In the genomic region with DNA sequence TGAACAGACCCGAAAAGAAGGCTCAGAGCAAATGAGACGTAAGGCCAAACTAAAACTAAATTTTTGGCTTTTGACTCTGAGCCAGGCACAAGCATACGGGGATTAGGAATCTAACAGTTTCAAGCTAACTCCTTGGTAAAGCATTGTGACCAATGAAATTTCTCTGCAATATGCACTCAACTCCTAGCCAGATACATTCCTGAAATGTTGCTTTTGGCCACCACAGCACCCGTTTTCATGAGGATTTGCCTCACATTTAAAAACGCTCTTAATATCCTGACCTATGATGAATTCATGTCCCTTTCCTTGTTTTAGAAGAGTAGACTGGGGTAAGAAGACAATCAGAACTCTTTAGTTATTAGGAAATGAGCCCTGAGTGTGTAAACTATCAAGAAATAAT, we compare ENCODE assay signal across 13 cellular contexts. TPM values are rescaled to one million over a fixed set of nuclear protein-coding genes. Genes with fewer than 3 reads are reported as not detected.
DNase-seq lines count a peak whose midpoint lies in the region; ATAC-seq and TF ChIP-seq lines count a peak whose summit lies in the region.
"Had no signal": no experiment of that assay in that cellular context is flagged by ENCODE, and none has a peak within 500 bp of the region (broad histone marks: within the 10 kb centered on the region; RNA-seq: fewer than 3 reads in every experiment).

No MANE protein-coding gene starts in this region.

- peak overlapping the region; percentile 36 to 49 for H3K27ac Mint-ChIP-seq in natural killer cell treated with Interleukin-12 subunit alpha and Interleukin-12 subunit beta and Interleukin-15 and Interleukin-18, amount 100 ng/mL, for 72 hours
- H3K27ac Mint-ChIP-seq in natural killer cell = no peak overlapping the region
- H3K27ac Mint-ChIP-seq: B cell; stimulated activated naive CD8-positive, alpha-beta T cell treated with anti-CD3 and anti-CD28 coated beads, Interleukin-15, Interleukin-2, amounts not matched to agents 100 ng/mL and 50 ng/mL, for 24 hours had no signal

- no peak overlapping the region for H3K4me3 Mint-ChIP-seq in natural killer cell treated with Interleukin-12 subunit alpha and Interleukin-12 subunit beta and Interleukin-15 and Interleukin-18, amount 100 ng/mL, for 72 hours
- H3K4me3 Mint-ChIP-seq in natural killer cell = no peak overlapping the region
- H3K4me3 Mint-ChIP-seq: B cell; neural crest cell; stimulated activated naive CD8-positive, alpha-beta T cell treated with anti-CD3 and anti-CD28 coated beads, Interleukin-15, Interleukin-2, amounts not matched to agents 100 ng/mL and 50 ng/mL, for 24 hours had no signal

- intact Hi-C loops in natural killer cell (cut with micrococcal nuclease) = no loop called here

- peaks cover 5% of the 10 kb centered on the region for H3K36me3 ChIP-seq in right atrium auricular region

- peaks cover 15 to 34% of the 10 kb centered on the region in 2 donors for H3K4me1 Mint-ChIP-seq in natural killer cell treated with Interleukin-12 subunit alpha and Interleukin-12 subunit beta and Interleukin-15 and Interleukin-18, amount 100 ng/mL, for 72 hours (ENCODE audit: low read depth in 2 of 2)
- H3K4me1 Mint-ChIP-seq in natural killer cell = peaks cover 26 to 38% of the 10 kb centered on the region in 2 donors

- H3K36me3 Mint-ChIP-seq in natural killer cell treated with Interleukin-12 subunit alpha and Interleukin-12 subunit beta and Interleukin-15 and Interleukin-18, amount 100 ng/mL, for 72 hours = no peaks in the 10 kb centered on the region
- no peaks in the 10 kb centered on the region for H3K36me3 Mint-ChIP-seq in natural killer cell

- TF ChIP-seq CTCF in natural killer cell (IDR thresholded peaks at IDR 0.05) = no peak
- TF ChIP-seq CTCF in right atrium auricular region (IDR thresholded peaks at IDR 0.05) = no peak

- H3K27ac ChIP-seq in right atrium auricular region = peak overlapping the region; percentile 6 to 45

- H3K27me3 Mint-ChIP-seq in natural killer cell treated with Interleukin-12 subunit alpha and Interleukin-12 subunit beta and Interleukin-15 and Interleukin-18, amount 100 ng/mL, for 72 hours = no peaks in the 10 kb centered on the region
- H3K27me3 Mint-ChIP-seq in natural killer cell (ENCODE audit: low read depth in 2 of 2) = no peaks in the 10 kb centered on the region
- H3K27me3 Mint-ChIP-seq: B cell; stimulated activated naive CD8-positive, alpha-beta T cell treated with anti-CD3 and anti-CD28 coated beads, Interleukin-15, Interleukin-2, amounts not matched to agents 100 ng/mL and 50 ng/mL, for 24 hours had no signal

- H3K27me3 ChIP-seq in right atrium auricular region = no peaks in the 10 kb centered on the region

- H3K9me3 ChIP-seq in right atrium auricular region = no peaks in the 10 kb centered on the region

- DNase-seq in natural killer cell treated with Interleukin-12 subunit alpha and Interleukin-12 subunit beta and Interleukin-15 and Interleukin-18, amount 100 ng/mL, for 72 hours (ENCODE audit: low spot score) = no peak
- no peak for DNase-seq in natural killer cell
- DNase-seq in brain pericyte (ENCODE audit: low read depth, low spot score) = peak; percentile 50
- peak; percentile 61 for DNase-seq in right atrium auricular region (ENCODE audit: low spot score)
- no peak for DNase-seq in KG1 (lab: John Stamatoyannopoulos, UW)
- no peak for DNase-seq in DMS79 (lab: John Stamatoyannopoulos, UW)
- DNase-seq: NCI-H187 treated with DMSO at 0.1 percent for 48 hours; stimulated activated CD4-positive, alpha-beta T cell treated with anti-CD3 and anti-CD28 coated beads, Interleukin-2, amount 100 ng/mL, for 24 hours had no signal

- H3K9me3 Mint-ChIP-seq in natural killer cell treated with Interleukin-12 subunit alpha and Interleukin-12 subunit beta and Interleukin-15 and Interleukin-18, amount 100 ng/mL, for 72 hours = no peaks in the 10 kb centered on the region
- H3K9me3 Mint-ChIP-seq in natural killer cell = no peaks in the 10 kb centered on the region
- H3K9me3 Mint-ChIP-seq: neural crest cell; stimulated activated naive CD8-positive, alpha-beta T cell treated with anti-CD3 and anti-CD28 coated beads, Interleukin-15, Interleukin-2, amounts not matched to agents 100 ng/mL and 50 ng/mL, for 24 hours had no signal

- peaks cover 0 to 37% of the 10 kb centered on the region in 2 donors for H3K4me1 ChIP-seq in right atrium auricular region

- no peak for ATAC-seq in natural killer cell treated with Interleukin-12 subunit alpha and Interleukin-12 subunit beta and Interleukin-15 and Interleukin-18, amount 100 ng/mL, for 72 hours
- ATAC-seq in natural killer cell (no peak), HG03442 (IDR thresholded peaks at IDR 0.05; ENCODE audit: unreplicated experiment) (no peak), HG02610 (IDR thresholded peaks at IDR 0.05; ENCODE audit: unreplicated experiment) (no peak)

- H3K4me3 ChIP-seq in right atrium auricular region = no peak overlapping the region

RNA-seq across cellular contexts. Expression of gene NPFF, which starts 53.1 kb away (rescaled TPM):
- 1 to 10 TPM in 1 of 2 donors, not detected in 1; 1.9 TPM for total RNA-seq in natural killer cell treated with Interleukin-12 subunit alpha and Interleukin-12 subunit beta and Interleukin-15 and Interleukin-18, amount 100 ng/mL, for 72 hours
- total RNA-seq in natural killer cell = not detected
- not detected for total RNA-seq in right atrium auricular region
- total RNA-seq: B cell, neural crest cell had no signal

RNA-seq across cellular contexts. Expression of gene TARBP2, which starts 59.3 kb away (rescaled TPM):
- 10 to 100 TPM; 33.8 to 56.7 TPM for total RNA-seq in natural killer cell treated with Interleukin-12 subunit alpha and Interleukin-12 subunit beta and Interleukin-15 and Interleukin-18, amount 100 ng/mL, for 72 hours
- 10 to 100 TPM; 23.8 to 35.1 (median 33.7) TPM for total RNA-seq in natural killer cell
- total RNA-seq in right atrium auricular region = 10 to 100 TPM; 11.1 to 18.9 TPM

Comparison
In these comparisons a context has a peak if more than half of its experiments do, and no peak if none do; other contexts are left out.
1. H3K27ac Mint-ChIP-seq: peak in natural killer cell treated with Interleukin-12 subunit alpha and Interleukin-12 subunit beta and Interleukin-15 and Interleukin-18, amount 100 ng/mL, for 72 hours (2 of 2); none in natural killer cell (0 of 2).
2. DNase-seq: peak in brain pericyte (single experiment) and right atrium auricular region (single experiment); none in natural killer cell treated with Interleukin-12 subunit alpha and Interleukin-12 subunit beta and Interleukin-15 and Interleukin-18, amount 100 ng/mL, for 72 hours (single experiment), natural killer cell (single experiment), KG1 (single experiment) and DMS79 (single experiment).